Comparison of ENCODE assay signal across 9 cellular contexts in the genomic region with DNA sequence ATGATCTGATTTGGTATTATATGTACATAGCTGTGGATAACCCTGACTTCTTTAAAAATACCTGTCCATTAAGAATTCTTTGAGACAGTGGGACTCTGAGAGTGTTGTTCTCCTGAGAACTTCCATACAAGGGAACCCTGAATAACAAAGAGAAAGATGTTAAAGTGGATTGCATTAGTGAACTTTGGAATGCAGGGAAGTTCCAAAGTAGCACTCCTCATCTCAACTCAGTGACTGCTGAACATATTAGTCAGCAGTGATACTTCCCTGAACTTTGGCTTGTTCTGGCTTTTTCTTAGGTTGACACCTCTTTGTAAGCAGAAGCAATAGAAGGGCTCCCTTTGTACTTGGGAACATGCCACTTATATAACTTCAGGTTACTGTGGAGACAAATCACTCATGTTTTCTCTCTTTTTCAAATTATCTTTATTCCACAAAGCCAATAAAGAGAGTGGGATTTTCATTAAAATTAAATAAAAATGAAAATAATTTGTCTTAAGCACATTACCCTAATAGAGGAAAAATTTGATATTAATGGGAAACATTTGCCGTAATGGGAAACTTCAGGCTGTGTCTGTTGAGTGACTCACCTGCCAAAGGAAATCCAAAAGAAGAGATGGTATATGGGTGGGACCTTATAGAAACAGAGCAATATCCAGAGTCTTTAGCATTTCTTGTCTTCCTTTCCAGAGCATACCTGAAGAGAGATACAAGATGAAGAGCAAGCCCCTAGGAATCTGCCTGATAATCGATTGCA. TPM values are rescaled to one million over a fixed set of nuclear protein-coding genes. Genes with fewer than 3 reads are reported as not detected.
DNase-seq lines count a peak whose midpoint lies in the region; ATAC-seq and TF ChIP-seq lines count a peak whose summit lies in the region.
"Had no signal": no experiment of that assay in that cellular context is flagged by ENCODE, and none has a peak within 500 bp of the region (broad histone marks: within the 10 kb centered on the region; RNA-seq: fewer than 3 reads in every experiment).

No MANE protein-coding gene starts in this region.

- H3K9me3 Mint-ChIP-seq in CD14-positive monocyte (peaks cover 0 to 2% (median 0%) of the 10 kb centered on the region in 7 donors), natural killer cell (no peaks in the 10 kb centered on the region)

- H3K4me1 Mint-ChIP-seq in CD14-positive monocyte (peaks cover 52% of the 10 kb centered on the region), natural killer cell (peaks cover 40 to 42% of the 10 kb centered on the region in 2 donors)

- DNase-seq in CD14-positive monocyte (ENCODE audit: low spot score) (no peak), RKO (ENCODE audit: low spot score) (peak; percentile 61), natural killer cell (no peak), NCI-H1105 treated with DMSO at 0.1 percent for 48 hours (lab: John Stamatoyannopoulos, UW) (no peak), NCI-H1436 treated with DMSO at 0.1 percent for 48 hours (lab: John Stamatoyannopoulos, UW) (no peak)
- no peak for DNase-seq in activated CD8-positive, alpha-beta memory T cell treated with anti-CD3 and anti-CD28 coated beads for 24 hours
- DNase-seq: NCI-H187 treated with DMSO at 0.1 percent for 48 hours had no signal

- H3K4me1 ChIP-seq in esophagus (ENCODE audit: control insufficient read depth in 2 of 2, insufficient read depth in 2 of 2, low read length in 1 of 2), result peaks cover 0 to 4% of the 10 kb centered on the region in 2 donors

- no peak for ATAC-seq in natural killer cell
- no peak for ATAC-seq in HG02938 (IDR thresholded peaks at IDR 0.05; ENCODE audit: unreplicated experiment)

- WGBS in esophagus, 2 donors, result 88 to 89% methylated on average over 2 of the region's 2 CpGs

- H3K27ac Mint-ChIP-seq in CD14-positive monocyte (peak overlapping the region; percentile 89 to 100 (median 99)), natural killer cell (peak overlapping the region; percentile 94 to 96)

- H3K27me3 ChIP-seq in esophagus (ENCODE audit: control insufficient read depth in 1 of 2, insufficient read depth in 2 of 2, low read length in 2 of 2), result no peaks in the 10 kb centered on the region

- no peaks in the 10 kb centered on the region for H3K9me3 ChIP-seq in esophagus (ENCODE audit: control insufficient read depth in 2 of 2, insufficient read depth in 1 of 2, low read depth in 1 of 2, low read length in 1 of 2)

- TF ChIP-seq CTCF in CD14-positive monocyte (IDR thresholded peaks at IDR 0.05) (no peak), natural killer cell (IDR thresholded peaks at IDR 0.05) (no peak)

- peaks cover 58 to 78% of the 10 kb centered on the region in 2 donors for H3K36me3 Mint-ChIP-seq in CD14-positive monocyte
- H3K36me3 Mint-ChIP-seq in natural killer cell, result peaks cover 17% of the 10 kb centered on the region

- intact Hi-C loops in CD14-positive monocyte (cut with micrococcal nuclease), result no loop called here
- intact Hi-C loops in natural killer cell (cut with micrococcal nuclease), result no loop called here

- no peak overlapping the region for H3K4me3 ChIP-seq in esophagus (ENCODE audit: low read depth in 1 of 2, low read length in 2 of 2)

- no peak overlapping the region for H3K4me3 Mint-ChIP-seq in CD14-positive monocyte
- no peak overlapping the region for H3K4me3 Mint-ChIP-seq in natural killer cell

- H3K36me3 ChIP-seq in esophagus (ENCODE audit: control insufficient read depth in 2 of 2, insufficient read depth in 2 of 2, low read length in 1 of 2), result peaks cover 3 to 21% of the 10 kb centered on the region in 2 donors

- peak overlapping the region; percentile 58 to 73 for H3K27ac ChIP-seq in esophagus (ENCODE audit: low read depth in 2 of 2, low read length in 1 of 2)

- H3K27me3 Mint-ChIP-seq in CD14-positive monocyte (ENCODE audit: low read depth in 3 of 3), result peaks cover 0 to 2% (median 0%) of the 10 kb centered on the region in 3 donors
- no peaks in the 10 kb centered on the region for H3K27me3 Mint-ChIP-seq in natural killer cell (ENCODE audit: low read depth in 2 of 2)

RNA-seq across cellular contexts. Expression of a gene that starts 33.3 kb away (rescaled TPM):
- polyA plus RNA-seq in CD14-positive monocyte (10 to 100 TPM; 79.4 to 79.5 TPM), esophagus (10 to 100 TPM; 39.6 to 58.5 TPM)
- total RNA-seq in natural killer cell, result 100 to 1,000 TPM; 415 to 542 (median 445) TPM

RNA-seq across cellular contexts. Expression of a gene that starts 33.7 kb away (rescaled TPM):
- polyA plus RNA-seq in CD14-positive monocyte (10 to 100 TPM; 17.7 to 18.9 TPM), esophagus (1 to 10 TPM; 5.2 to 8.7 TPM)
- total RNA-seq in natural killer cell, result 100 to 1,000 TPM in 1 of 3 donors, 10 to 100 TPM in 2; 67.4 to 101 (median 75.3) TPM
